Comparison of ENCODE assay signal across 8 cellular contexts in the genomic region with DNA sequence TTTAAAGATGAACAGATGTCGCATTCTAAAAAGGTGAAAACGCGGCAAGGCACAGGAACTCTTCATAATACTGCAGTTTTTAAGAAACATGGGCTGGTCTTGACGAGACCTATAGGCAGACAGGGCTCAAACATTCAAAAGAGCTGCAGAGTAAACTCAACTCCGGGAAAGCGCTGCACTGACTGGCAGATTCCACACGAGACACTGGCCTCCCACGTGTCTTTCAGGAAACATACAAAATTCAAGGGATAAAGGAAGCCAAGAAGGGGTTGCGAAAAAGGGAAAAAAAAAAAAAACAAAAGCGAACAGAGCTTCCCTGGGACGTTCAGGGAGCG. TPM values are rescaled to one million over a fixed set of nuclear protein-coding genes. Genes with fewer than 3 reads are reported as not detected.
DNase-seq lines count a peak whose midpoint lies in the region; ATAC-seq and TF ChIP-seq lines count a peak whose summit lies in the region.

No MANE protein-coding gene starts in this region.

- H3K36me3 ChIP-seq in kidney epithelial cell (ENCODE audit: control insufficient read depth, insufficient read depth, low read length): no peaks in the 10 kb centered on the region

- H3K27me3 ChIP-seq in kidney epithelial cell (ENCODE audit: control insufficient read depth, insufficient read depth, low read length): no peaks in the 10 kb centered on the region

- H3K4me3 ChIP-seq in kidney epithelial cell (ENCODE audit: low read depth, low read length): peak overlapping the region; percentile 94

- peak; percentile 30 for ATAC-seq in HG02571 (IDR thresholded peaks at IDR 0.05; ENCODE audit: unreplicated experiment)

- peak; percentile 44 for DNase-seq in activated T-cell treated with anti-CD3 and anti-CD28 coated beads for 24 hours (ENCODE audit: low read depth)
- DNase-seq in activated T-cell treated with anti-CD3 and anti-CD28 coated beads, Interleukin-2, amount 50 U/mL, for 1 hour: no peak
- peak; percentile 71 for DNase-seq in NCI-H1105 treated with DMSO at 0.1 percent for 48 hours (lab: John Stamatoyannopoulos, UW)
- DNase-seq in T-helper 1 cell: peak in 4 of 5 donors; percentile 29 to 68 (median 37)
- DNase-seq in cerebellum (ENCODE audit: low spot score): peak; percentile 75
- no peak for DNase-seq in kidney epithelial cell (ENCODE audit: low read depth)
- peak in 2 of 3 experiments; percentile 10 to 25 for DNase-seq in stimulated activated CD4-positive, alpha-beta T cell treated with anti-CD3 and anti-CD28 coated beads, TNF-alpha, amount 100 ng/mL, for 4 hours (ENCODE audit: low read depth in 3 of 3)

- TF ChIP-seq CTCF in kidney epithelial cell (IDR thresholded peaks at IDR 0.05; ENCODE audit: insufficient read depth, low read length, poor library complexity, severe bottlenecking): no peak

RNA-seq across cellular contexts. Expression of a gene that starts 0.6 kb away (rescaled TPM):
- total RNA-seq in cerebellum: 37.3 TPM
- total RNA-seq in kidney epithelial cell: 69.6 and 76.3 TPM in 2 replicates

RNA-seq across cellular contexts. Expression of a gene that starts 39.7 kb away (rescaled TPM):
- 120 TPM for total RNA-seq in cerebellum
- 34.3 and 61.5 TPM in 2 replicates for total RNA-seq in kidney epithelial cell

Comparison
In these comparisons a context has a peak if more than half of its experiments do, and no peak if none do; other contexts are left out.
1. DNase-seq: peak in activated T-cell treated with anti-CD3 and anti-CD28 coated beads for 24 hours (single experiment), NCI-H1105 treated with DMSO at 0.1 percent for 48 hours (single experiment), T-helper 1 cell (4 of 5), cerebellum (single experiment) and stimulated activated CD4-positive, alpha-beta T cell treated with anti-CD3 and anti-CD28 coated beads, TNF-alpha, amount 100 ng/mL, for 4 hours (2 of 3); none in activated T-cell treated with anti-CD3 and anti-CD28 coated beads, Interleukin-2, amount 50 U/mL, for 1 hour (single experiment) and kidney epithelial cell (single experiment).